In genomic region chr11:65180877-65181568, GRCh38 we compare ENCODE assay signal across 8 cellular contexts. TPM values are rescaled to one million over a fixed set of nuclear protein-coding genes. Genes with fewer than 3 reads are reported as not detected.
DNase-seq lines count a peak whose midpoint lies in the region; ATAC-seq and TF ChIP-seq lines count a peak whose summit lies in the region.

No MANE protein-coding gene starts in this region.

- POLR2A ChIA-PET in MCF 10A (lab: Yijun Ruan, JAX), result interaction anchor here (0.7 to 6.9 kb wide), 14 partner anchors 16 to 337 kb away, joined by 3 to 157 read pairs (median 5); partner anchors contain the start of genes FAU, MRPL49, SYVN1 and TM7SF2

- CTCF ChIA-PET in MCF 10A (lab: Yijun Ruan, JAX), result interaction anchor here (0.6 to 1.7 kb wide), 17 partner anchors 9 to 448 kb away, joined by 3 to 7 read pairs (median 4); partner anchors contain the start of genes CDC42EP2, MRPL49, SPDYC and SYVN1

- peak overlapping the region; percentile 97 for H3K4me3 ChIP-seq in GM06990 (replicated peaks; ENCODE audit: low read depth, low read length)

- BruUV-seq in MCF 10A (replicated peaks; lab: Mats Ljungman, UMichigan), result no TSS peak

- H3K27ac Mint-ChIP-seq in MCF 10A (ENCODE audit: low read depth, unreplicated experiment) (peak overlapping the region; percentile 88), immature natural killer cell (peak overlapping the region; percentile 57 to 87 (median 64))

- H3K4me3 Mint-ChIP-seq in MCF 10A (ENCODE audit: unreplicated experiment) (peak overlapping the region; percentile 85), immature natural killer cell (peak overlapping the region; percentile 81 to 92 (median 89))

- intact Hi-C loops in MCF 10A (cut with micrococcal nuclease), result loop anchor here (2.0 kb wide), 1 partner anchor 46 kb away; the partner anchor contains the start of gene SYVN1

- H3K27me3 Mint-ChIP-seq in MCF 10A (ENCODE audit: insufficient read depth, unreplicated experiment) (no peaks in the 10 kb centered on the region), immature natural killer cell (ENCODE audit: low read depth in 3 of 3) (peaks cover 0 to 2% (median 1%) of the 10 kb centered on the region in 3 donors)

- DNase-seq in GM06990 (ENCODE audit: extremely low read depth, insufficient read length) (peak; percentile 86), NCI-H1436 treated with DMSO at 0.1 percent for 48 hours (lab: John Stamatoyannopoulos, UW) (peak; percentile 7), UCSD-AML1 (lab: John Stamatoyannopoulos, UW; ENCODE audit: unreplicated experiment) (peak; percentile 78), MCF 10A (ENCODE audit: unreplicated experiment) (peak; percentile 57), immature natural killer cell (peak; percentile 61 to 66 (median 63))
- DNase-seq in stimulated activated CD4-positive, alpha-beta T cell treated with anti-CD3 and anti-CD28 coated beads, Interleukin-15, amount 100 ng/mL, for 24 hours, result peak; percentile 76

- H3K9me3 Mint-ChIP-seq in MCF 10A (ENCODE audit: unreplicated experiment) (no peaks in the 10 kb centered on the region), immature natural killer cell (no peaks in the 10 kb centered on the region)

- ATAC-seq in HG02571 (IDR thresholded peaks at IDR 0.05; ENCODE audit: unreplicated experiment), result peak; percentile 41
- no peak for ATAC-seq in HG03378 (IDR thresholded peaks at IDR 0.05; ENCODE audit: unreplicated experiment)

- peak; percentile 78 for TF ChIP-seq CTCF in GM06990 (IDR thresholded peaks at IDR 0.05; ENCODE audit: insufficient read depth, low read length, poor library complexity, severe bottlenecking)
- peak; percentile 33 for TF ChIP-seq CTCF in MCF 10A (IDR thresholded peaks at IDR 0.05; ENCODE audit: unreplicated experiment)

- H3K36me3 Mint-ChIP-seq in MCF 10A (ENCODE audit: insufficient read depth, unreplicated experiment) (peaks cover 32% of the 10 kb centered on the region), immature natural killer cell (peaks cover 0 to 7% (median 3%) of the 10 kb centered on the region in 3 donors)

- H3K4me1 Mint-ChIP-seq in MCF 10A (ENCODE audit: insufficient read depth, unreplicated experiment), result peaks cover 3% of the 10 kb centered on the region
- peaks cover 24 to 34% of the 10 kb centered on the region in 2 donors for H3K4me1 Mint-ChIP-seq in immature natural killer cell

- H3K27me3 ChIP-seq in GM06990 (replicated peaks; ENCODE audit: control insufficient read depth, insufficient read depth, low read length), result no peaks in the 10 kb centered on the region

- H3K36me3 ChIP-seq in GM06990 (ENCODE audit: control insufficient read depth, insufficient read depth, low read length), result peaks cover 12% of the 10 kb centered on the region

RNA-seq across cellular contexts. Expression of gene CAPN1, which starts 0.7 kb away (rescaled TPM):
- total RNA-seq in MCF 10A (2022), result 111 and 117 TPM in 2 replicates
- polyA plus RNA-seq in immature natural killer cell, result 100 to 1,000 TPM; 124 to 155 (median 148) TPM

RNA-seq across cellular contexts. Expression of gene SPDYC, which starts 11.0 kb away (rescaled TPM):
- not detected in 2 replicates for total RNA-seq in MCF 10A (2022)
- not detected for polyA plus RNA-seq in immature natural killer cell

RNA-seq across cellular contexts. Expression of gene SYVN1, which starts 46.7 kb away (rescaled TPM):
- total RNA-seq in MCF 10A (2022), result 74.9 and 99.8 TPM in 2 replicates
- polyA plus RNA-seq in immature natural killer cell, result 10 to 100 TPM in 1 of 3 donors, 1 to 10 TPM in 2; 2.3 to 21.8 (median 7.7) TPM

RNA-seq across cellular contexts. Expression of gene MRPL49, which starts 58.9 kb away (rescaled TPM):
- total RNA-seq in MCF 10A (2022), result 76.9 and 79.0 TPM in 2 replicates
- 100 to 1,000 TPM in 2 of 3 donors, 10 to 100 TPM in 1; 98.3 to 113 (median 105) TPM for polyA plus RNA-seq in immature natural killer cell

RNA-seq across cellular contexts. Expression of gene FAU, which starts 59.1 kb away (rescaled TPM):
- total RNA-seq in MCF 10A (2022), result 1,049 and 1,269 TPM in 2 replicates
- 1,000 to 10,000 TPM in 1 of 3 donors, 100 to 1,000 TPM in 2; 576 to 1,241 (median 681) TPM for polyA plus RNA-seq in immature natural killer cell

Comparison
In these comparisons a context has a peak if more than half of its experiments do, and no peak if none do; other contexts are left out.
1. DNase-seq: peak in every context shown above with its lines; median percentile 86 in GM06990; 78 in UCSD-AML1; 76 in stimulated activated CD4-positive, alpha-beta T cell treated with anti-CD3 and anti-CD28 coated beads, Interleukin-15, amount 100 ng/mL, for 24 hours; 63 in immature natural killer cell; 57 in MCF 10A; 7 in NCI-H1436 treated with DMSO at 0.1 percent for 48 hours.